In genomic region chr3:99901200-99901926, GRCh38 we compare ENCODE assay signal across 1 cellular context.
TF ChIP-seq lines count a peak whose summit lies in the region.

No MANE protein-coding gene starts in this region.

TF ChIP-seq in HepG2, 621 proteins besides CTCF, POLR2A, EP300 and RAD21 (continued from another document and continues in another):
- TF ChIP-seq MXD3 (CRISPR knock-in tag; IDR thresholded peaks at IDR 0.05), result no peak
- TF ChIP-seq CCAR2 (optimal IDR thresholded peaks at IDR 0.05; ENCODE audit: low read depth, low read length), result no peak
- 0 out of 2 replicates have a peak, but pooled peaks have one; percentile 38 for TF ChIP-seq DMAP1 (CRISPR knock-in tag; IDR thresholded peaks at IDR 0.05)
- no peak for TF ChIP-seq TSC22D2 (CRISPR knock-in tag; IDR thresholded peaks at IDR 0.05; ENCODE audit: borderline replicate concordance)
- TF ChIP-seq TOE1 (CRISPR knock-in tag; IDR thresholded peaks at IDR 0.05), result no peak
- no peak for TF ChIP-seq KAT2B (IDR thresholded peaks at IDR 0.05; ENCODE audit: borderline replicate concordance, low read depth, low read length)
- no peak for TF ChIP-seq ZNF678 (CRISPR knock-in tag; IDR thresholded peaks at IDR 0.05)
- TF ChIP-seq CEBPZ (IDR thresholded peaks at IDR 0.05; ENCODE audit: low read length), result no peak
- no peak for TF ChIP-seq SUZ12 (IDR thresholded peaks at IDR 0.05; ENCODE audit: low read depth, low read length)
- TF ChIP-seq NONO (IDR thresholded peaks at IDR 0.05), result no peak
- TF ChIP-seq NONO (CRISPR knock-in tag; conservative IDR thresholded peaks at IDR 0.05), result no peak
- TF ChIP-seq PAF1 (CRISPR knock-in tag; IDR thresholded peaks at IDR 0.05), result no peak
- TF ChIP-seq ZBTB7A (CRISPR knock-in tag; IDR thresholded peaks at IDR 0.05), result no peak
- TF ChIP-seq ZNF7 (CRISPR knock-in tag; IDR thresholded peaks at IDR 0.05), result no peak
- no peak for TF ChIP-seq RFX1 (IDR thresholded peaks at IDR 0.05)
- no peak for TF ChIP-seq FUBP1 (CRISPR knock-in tag; IDR thresholded peaks at IDR 0.05; ENCODE audit: borderline replicate concordance)
- no peak for TF ChIP-seq CBX2 (IDR thresholded peaks at IDR 0.05; ENCODE audit: low read depth, low read length)
- TF ChIP-seq CBX2 (CRISPR knock-in tag; IDR thresholded peaks at IDR 0.05; ENCODE audit: low read depth), result no peak
- TF ChIP-seq TBX3 (IDR thresholded peaks at IDR 0.05; ENCODE audit: borderline replicate concordance), result peak; percentile 83; the same call in 1 of the 2 replicates
- TF ChIP-seq ZNF597 (CRISPR knock-in tag; IDR thresholded peaks at IDR 0.05), result no peak
- TF ChIP-seq KLF16 (CRISPR knock-in tag; IDR thresholded peaks at IDR 0.05), result no peak
- no peak for TF ChIP-seq PBX3 (CRISPR knock-in tag; IDR thresholded peaks at IDR 0.05; ENCODE audit: borderline replicate concordance)
- no peak for TF ChIP-seq U2AF2 (IDR thresholded peaks at IDR 0.05; ENCODE audit: low read depth, low read length)
- TF ChIP-seq SP5 (CRISPR knock-in tag; IDR thresholded peaks at IDR 0.05; ENCODE audit: borderline replicate concordance, low read depth), result no peak
- TF ChIP-seq ATRX (CRISPR knock-in tag; IDR thresholded peaks at IDR 0.05; ENCODE audit: borderline replicate concordance), result no peak
- no peak for TF ChIP-seq ZNF430 (CRISPR knock-in tag; IDR thresholded peaks at IDR 0.05)
- no peak for TF ChIP-seq RARG (CRISPR knock-in tag; IDR thresholded peaks at IDR 0.05; ENCODE audit: low read depth)
- no peak for TF ChIP-seq FOXC1 (CRISPR knock-in tag; IDR thresholded peaks at IDR 0.05; ENCODE audit: borderline replicate concordance)
- no peak for TF ChIP-seq ZNF746 (CRISPR knock-in tag; IDR thresholded peaks at IDR 0.05)
- TF ChIP-seq IRX3 (CRISPR knock-in tag; IDR thresholded peaks at IDR 0.05; ENCODE audit: borderline replicate concordance, low read depth), result no peak
- TF ChIP-seq ZNF432 (CRISPR knock-in tag; IDR thresholded peaks at IDR 0.05; ENCODE audit: borderline replicate concordance), result no peak
- no peak for TF ChIP-seq YY1 (IDR thresholded peaks at IDR 0.05; ENCODE audit: insufficient read depth, insufficient replicate concordance, low read depth, low read length)
- no peak for TF ChIP-seq ZNF275 (CRISPR knock-in tag; IDR thresholded peaks at IDR 0.05; ENCODE audit: borderline replicate concordance)
- 0 out of 2 replicates have a peak, but pooled peaks have one; percentile 21 for TF ChIP-seq TFDP2 (CRISPR knock-in tag; IDR thresholded peaks at IDR 0.05)
- no peak for TF ChIP-seq ZNF337 (CRISPR knock-in tag; IDR thresholded peaks at IDR 0.05; ENCODE audit: borderline replicate concordance, low read depth)
- TF ChIP-seq ZBTB21 (CRISPR knock-in tag; IDR thresholded peaks at IDR 0.05), result no peak
- no peak for TF ChIP-seq ZBTB34 (CRISPR knock-in tag; IDR thresholded peaks at IDR 0.05)
- TF ChIP-seq TFAP4 (IDR thresholded peaks at IDR 0.05; ENCODE audit: borderline replicate concordance, low read depth), result no peak
- peak; percentile 28; the same call in 1 of the 2 replicates for TF ChIP-seq SALL2 (CRISPR knock-in tag; IDR thresholded peaks at IDR 0.05)
- 0 out of 2 replicates have a peak, but pooled peaks have one; percentile 53 for TF ChIP-seq KLF6 (CRISPR knock-in tag; IDR thresholded peaks at IDR 0.05)
- TF ChIP-seq ZNF704 (CRISPR knock-in tag; IDR thresholded peaks at IDR 0.05; ENCODE audit: borderline replicate concordance), result no peak
- TF ChIP-seq SMAD3 (CRISPR knock-in tag; IDR thresholded peaks at IDR 0.05), result peak; percentile 71; the same call in 1 of the 2 replicates
- TF ChIP-seq ZBTB25 (CRISPR knock-in tag; IDR thresholded peaks at IDR 0.05), result no peak; the same call in none of the 2 replicates
- TF ChIP-seq ZNF431 (CRISPR knock-in tag; IDR thresholded peaks at IDR 0.05; ENCODE audit: borderline replicate concordance, low read depth), result no peak; the same call in 1 of the 2 replicates
- TF ChIP-seq ISX (CRISPR knock-in tag; conservative IDR thresholded peaks at IDR 0.05), result no peak
- no peak for TF ChIP-seq UBTF (CRISPR knock-in tag; IDR thresholded peaks at IDR 0.05)
- no peak for TF ChIP-seq PHF8 (CRISPR knock-in tag; IDR thresholded peaks at IDR 0.05)
- no peak for TF ChIP-seq ZC3H13 (CRISPR knock-in tag; IDR thresholded peaks at IDR 0.05)
- TF ChIP-seq NFYB (CRISPR knock-in tag; IDR thresholded peaks at IDR 0.05), result no peak
- peak; percentile 85 for TF ChIP-seq SALL1 (CRISPR knock-in tag; IDR thresholded peaks at IDR 0.05)
- TF ChIP-seq ZNF563 (CRISPR knock-in tag; IDR thresholded peaks at IDR 0.05), result no peak
- TF ChIP-seq ZNF616 (CRISPR knock-in tag; IDR thresholded peaks at IDR 0.05; ENCODE audit: low read depth), result no peak
